8 cellular contexts compared by ENCODE assay signal in genomic region chr1:25799758-25800537, GRCh38. TPM values are rescaled to one million over a fixed set of nuclear protein-coding genes. Genes with fewer than 3 reads are reported as not detected.
DNase-seq lines count a peak whose midpoint lies in the region; ATAC-seq and TF ChIP-seq lines count a peak whose summit lies in the region.

Gene SELENON (plus strand): TSS chr1:25800193. CDS start chr1:25800231, 38 bp downstream.

- peak within 1 kb of the TSS; percentile 55 for H2AK5ac ChIP-seq in mesendoderm (ENCODE audit: low read length)

- H3K4me3 ChIP-seq in DOHH2 (ENCODE audit: low read length) (peak within 1 kb of the TSS; percentile 73), MG63 (peak within 1 kb of the TSS; percentile 50), mesendoderm (ENCODE audit: low read length) (peak within 1 kb of the TSS; percentile 38)

- no peaks in the 10 kb centered on the region for H3K9me3 ChIP-seq in DOHH2 (ENCODE audit: control insufficient read depth, insufficient read depth, low read length)
- H3K9me3 ChIP-seq in MG63: no peaks in the 10 kb centered on the region

- ATAC-seq in HG03039 (IDR thresholded peaks at IDR 0.05; ENCODE audit: unreplicated experiment): no peak

- H3K79me1 ChIP-seq in mesendoderm (ENCODE audit: low read length): peaks cover 5% of the 10 kb centered on the region

- H3K4me1 ChIP-seq in DOHH2 (ENCODE audit: control insufficient read depth, low read length) (peaks cover 44% of the 10 kb centered on the region), mesendoderm (ENCODE audit: control insufficient read depth, low read depth, low read length) (peaks cover 5% of the 10 kb centered on the region)

- POLR2A ChIA-PET in activated CD4-positive, alpha-beta T cell treated with anti-CD3 and anti-CD28 coated beads, Interleukin-2, amount 10 ng/mL, durations not matched to agents 7 days and 5 days (lab: Charles Lee): interaction anchor here (0.7 kb wide), 1 partner anchor 191 kb away, joined by 5 read pairs; no protein-coding TSS in a partner anchor

- 0 out of 2 replicates have a peak, but pooled peaks cover 3% of the 10 kb centered on the region for H4K20me1 ChIP-seq in DOHH2 (ENCODE audit: control insufficient read depth, insufficient read depth, low read depth, low read length)

- peak within 1 kb of the TSS; percentile 84 for H3K9ac ChIP-seq in mesendoderm (ENCODE audit: low read length)

- H2BK5ac ChIP-seq in mesendoderm (ENCODE audit: low read length): no peak within 1 kb of the TSS

- CTCF ChIA-PET in activated CD4-positive, alpha-beta T cell treated with anti-CD3 and anti-CD28 coated beads, Interleukin-2, amount 10 ng/mL, durations not matched to agents 7 days and 5 days (lab: Charles Lee): interaction anchor here (0.7 to 1.9 kb wide), 6 partner anchors 12 to 241 kb away, joined by 3 to 4 read pairs (median 3); partner anchors contain the start of gene MTFR1L

- peaks cover 75% of the 10 kb centered on the region for H3K4me1 Mint-ChIP-seq in activated CD4-positive, alpha-beta T cell treated with anti-CD3 and anti-CD28 coated beads, Interleukin-2, amount 10 ng/mL, durations not matched to agents 7 days and 5 days
- H3K4me1 Mint-ChIP-seq in endothelial cell (ENCODE audit: unreplicated experiment): peaks cover 56% of the 10 kb centered on the region

- peak within 1 kb of the TSS; percentile 81 for H3K27ac Mint-ChIP-seq in activated CD4-positive, alpha-beta T cell treated with anti-CD3 and anti-CD28 coated beads, Interleukin-2, amount 10 ng/mL, durations not matched to agents 7 days and 5 days
- peak within 1 kb of the TSS; percentile 78 for H3K27ac Mint-ChIP-seq in endothelial cell (ENCODE audit: unreplicated experiment)

- H3K27me3 Mint-ChIP-seq in activated CD4-positive, alpha-beta T cell treated with anti-CD3 and anti-CD28 coated beads, Interleukin-2, amount 10 ng/mL, durations not matched to agents 7 days and 5 days: peaks cover 11% of the 10 kb centered on the region
- peaks cover 9% of the 10 kb centered on the region for H3K27me3 Mint-ChIP-seq in endothelial cell (ENCODE audit: unreplicated experiment)

- no peaks in the 10 kb centered on the region for H3K79me2 ChIP-seq in DOHH2 (ENCODE audit: control insufficient read depth, low read length)
- H3K79me2 ChIP-seq in mesendoderm (ENCODE audit: control insufficient read depth, insufficient read depth, low read length): no peaks in the 10 kb centered on the region

- no CpG with 5 or more reads among the region's 91 CpGs for WGBS in mesendoderm (ENCODE audit: extremely low coverage, insufficient coverage, low lambda C conversion rate)

- peak within 1 kb of the TSS; percentile 93 for H3K56ac ChIP-seq in mesendoderm (ENCODE audit: low read length)

- no peak within 1 kb of the TSS for H3K27ac ChIP-seq in DOHH2 (ENCODE audit: low read depth, low read length)
- no peak within 1 kb of the TSS for H3K27ac ChIP-seq in mesendoderm (ENCODE audit: low read depth, low read length)
- peak within 1 kb of the TSS; percentile 80 for H3K27ac ChIP-seq in substantia nigra (ENCODE audit: low read depth, low read length, poor library complexity, severe bottlenecking)

- TF ChIP-seq CTCF in DOHH2 (IDR thresholded peaks at IDR 0.05; ENCODE audit: low read depth, low read length, poor library complexity, severe bottlenecking) (no peak), endothelial cell (IDR thresholded peaks at IDR 0.05; ENCODE audit: unreplicated experiment) (no peak)

- peak within 1 kb of the TSS; percentile 74 for H3K23ac ChIP-seq in mesendoderm (ENCODE audit: low read length)

- no peaks in the 10 kb centered on the region for H3K36me3 Mint-ChIP-seq in activated CD4-positive, alpha-beta T cell treated with anti-CD3 and anti-CD28 coated beads, Interleukin-2, amount 10 ng/mL, durations not matched to agents 7 days and 5 days (ENCODE audit: low read depth)
- peaks cover 11% of the 10 kb centered on the region for H3K36me3 Mint-ChIP-seq in endothelial cell (ENCODE audit: low read depth, unreplicated experiment)

- H3K9me3 Mint-ChIP-seq in activated CD4-positive, alpha-beta T cell treated with anti-CD3 and anti-CD28 coated beads, Interleukin-2, amount 10 ng/mL, durations not matched to agents 7 days and 5 days: no peaks in the 10 kb centered on the region
- no peaks in the 10 kb centered on the region for H3K9me3 Mint-ChIP-seq in endothelial cell (ENCODE audit: unreplicated experiment)

- H2BK15ac ChIP-seq in mesendoderm (replicated peaks; ENCODE audit: low read depth): no peak within 1 kb of the TSS

- no peak within 1 kb of the TSS for H4K8ac ChIP-seq in mesendoderm (ENCODE audit: low read depth, low read length)

- H3K27me3 ChIP-seq in DOHH2 (ENCODE audit: control insufficient read depth, low read length) (peaks cover 5% of the 10 kb centered on the region), MG63 (no peaks in the 10 kb centered on the region), mesendoderm (ENCODE audit: insufficient read depth, low read length, poor library complexity) (no peaks in the 10 kb centered on the region)

- no peak within 1 kb of the TSS for H2BK120ac ChIP-seq in mesendoderm (ENCODE audit: low read depth, low read length)

- H3K18ac ChIP-seq in mesendoderm (ENCODE audit: low read length): peak within 1 kb of the TSS; percentile 75

- DNase-seq in MG63: peak; percentile 70
- DNase-seq in activated CD4-positive, alpha-beta T cell treated with anti-CD3 and anti-CD28 coated beads, Interleukin-2, amount 10 ng/mL, durations not matched to agents 7 days and 5 days: peak; percentile 44
- peak; percentile 78 for DNase-seq in endothelial cell (ENCODE audit: low spot score)
- DNase-seq in mesendoderm: peak; percentile 75
- DNase-seq in substantia nigra (lab: John Stamatoyannopoulos, UW): peak in 30 of 49 donors; percentile 5 to 75 (median 36)
- DNase-seq in NCI-H774 (lab: John Stamatoyannopoulos, UW): no peak

- H3K4me2 ChIP-seq in DOHH2 (ENCODE audit: low read length): peak within 1 kb of the TSS; percentile 86
- H3K4me2 ChIP-seq in mesendoderm (ENCODE audit: low read length): peak within 1 kb of the TSS; percentile 67

- H3F3A ChIP-seq in DOHH2 (ENCODE audit: control insufficient read depth, insufficient read depth): peaks cover 4% of the 10 kb centered on the region; the same call in 1 of the 2 replicates

- no peak within 1 kb of the TSS for H4K5ac ChIP-seq in mesendoderm (ENCODE audit: low read length)

- no peaks in the 10 kb centered on the region for H3K36me3 ChIP-seq in DOHH2 (ENCODE audit: control insufficient read depth, low read length)
- H3K36me3 ChIP-seq in MG63: no peaks in the 10 kb centered on the region; the same call in 1 of the 2 replicates
- H3K36me3 ChIP-seq in mesendoderm (ENCODE audit: control insufficient read depth, insufficient read depth, low read length): no peaks in the 10 kb centered on the region

- no peaks in the 10 kb centered on the region for H3K9me2 ChIP-seq in DOHH2 (replicated peaks; ENCODE audit: control insufficient read depth, low read length)

- peak within 1 kb of the TSS; percentile 40 for H3K4ac ChIP-seq in mesendoderm (ENCODE audit: low read depth, low read length)

- peak within 1 kb of the TSS; percentile 76 for H3K4me3 Mint-ChIP-seq in activated CD4-positive, alpha-beta T cell treated with anti-CD3 and anti-CD28 coated beads, Interleukin-2, amount 10 ng/mL, durations not matched to agents 7 days and 5 days
- peak within 1 kb of the TSS; percentile 91 for H3K4me3 Mint-ChIP-seq in endothelial cell (ENCODE audit: unreplicated experiment)

RNA-seq across cellular contexts. Expression of gene SELENON, which starts in this region (rescaled TPM):
- 12.9 and 18.8 TPM in 2 replicates for total RNA-seq in MG63 (2014; rRNA removed; shearing (Covaris generic); ENCODE audit: low replicate concordance)
- total RNA-seq in activated CD4-positive, alpha-beta T cell treated with anti-CD3 and anti-CD28 coated beads, Interleukin-2, amount 10 ng/mL, durations not matched to agents 7 days and 5 days: 10 to 100 TPM; 13.7 to 14.4 TPM
- total RNA-seq in endothelial cell (ENCODE audit: unreplicated experiment): 284 TPM
- 58.2 TPM for polyA plus RNA-seq in mesendoderm (2013, experiment 1 of 2)
- 57.4 TPM for polyA plus RNA-seq in mesendoderm (2013, experiment 2 of 2)

Comparison
In these comparisons a context has a peak if more than half of its experiments do, and no peak if none do; other contexts are left out.
1. RNA of gene SELENON (total RNA-seq): 284 TPM in endothelial cell (single experiment); 12.9 to 18.8 TPM in MG63 and 13.7 to 14.4 TPM in activated CD4-positive, alpha-beta T cell treated with anti-CD3 and anti-CD28 coated beads, Interleukin-2, amount 10 ng/mL, durations not matched to agents 7 days and 5 days; every median in the first group is over 10 times any median in the second.
2. Peak in every context shown above with its lines, with median percentiles within 50 percentile points of each other: H3K4me3 ChIP-seq.